ENCODE assay signal across 1 cellular context in the genomic region with DNA sequence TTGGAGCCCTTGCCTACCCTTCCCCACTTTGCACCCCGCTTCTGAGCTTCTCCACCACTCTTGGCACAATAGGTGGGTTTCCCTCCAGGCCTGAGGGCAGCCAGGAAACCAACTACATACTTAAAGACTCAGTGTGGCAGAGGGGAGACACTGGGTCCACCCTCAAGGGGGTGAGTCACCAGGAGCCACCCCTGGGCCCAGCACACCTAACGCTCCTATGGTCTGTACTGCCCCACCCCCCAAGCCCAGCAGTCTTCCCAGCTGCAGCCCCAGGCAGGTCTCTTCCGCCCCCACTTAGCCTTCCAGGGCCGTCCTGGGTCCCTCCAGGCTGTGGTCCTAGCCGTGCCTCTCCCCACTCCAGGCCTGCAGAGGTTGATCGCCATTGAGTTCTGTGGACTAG.
TF ChIP-seq lines count a peak whose summit lies in the region.

No MANE protein-coding gene starts in this region.

TF ChIP-seq in H1, 55 proteins besides CTCF, POLR2A, EP300 and RAD21:
- TF ChIP-seq TAF7 (optimal IDR thresholded peaks at IDR 0.05; ENCODE audit: borderline replicate concordance, low read depth, low read length) (no peak), ZNF274 (IDR thresholded peaks at IDR 0.05; ENCODE audit: borderline replicate concordance, extremely low read depth, low read length) (no peak), CHD1 (IDR thresholded peaks at IDR 0.05; ENCODE audit: low read depth, low read length) (no peak), RBBP5 (IDR thresholded peaks at IDR 0.05; ENCODE audit: borderline replicate concordance, low read depth, low read length) (no peak), EZH2 (IDR thresholded peaks at IDR 0.05; ENCODE audit: low read depth, low read length, severe bottlenecking) (no peak), CTBP2 (IDR thresholded peaks at IDR 0.05; ENCODE audit: borderline replicate concordance, insufficient read depth, insufficient read length, low read length) (no peak), KDM4A (IDR thresholded peaks at IDR 0.05; ENCODE audit: low read depth, low read length, severe bottlenecking) (no peak), RXRA (IDR thresholded peaks at IDR 0.05; ENCODE audit: insufficient read depth, low read depth, low read length) (no peak), CBX8 (IDR thresholded peaks at IDR 0.05; ENCODE audit: borderline replicate concordance, low read depth, low read length) (no peak), KDM5A (IDR thresholded peaks at IDR 0.05; ENCODE audit: low read length) (no peak), MAFK (IDR thresholded peaks at IDR 0.05; ENCODE audit: low read depth, low read length) (no peak)
- TF ChIP-seq, protein P1, sequence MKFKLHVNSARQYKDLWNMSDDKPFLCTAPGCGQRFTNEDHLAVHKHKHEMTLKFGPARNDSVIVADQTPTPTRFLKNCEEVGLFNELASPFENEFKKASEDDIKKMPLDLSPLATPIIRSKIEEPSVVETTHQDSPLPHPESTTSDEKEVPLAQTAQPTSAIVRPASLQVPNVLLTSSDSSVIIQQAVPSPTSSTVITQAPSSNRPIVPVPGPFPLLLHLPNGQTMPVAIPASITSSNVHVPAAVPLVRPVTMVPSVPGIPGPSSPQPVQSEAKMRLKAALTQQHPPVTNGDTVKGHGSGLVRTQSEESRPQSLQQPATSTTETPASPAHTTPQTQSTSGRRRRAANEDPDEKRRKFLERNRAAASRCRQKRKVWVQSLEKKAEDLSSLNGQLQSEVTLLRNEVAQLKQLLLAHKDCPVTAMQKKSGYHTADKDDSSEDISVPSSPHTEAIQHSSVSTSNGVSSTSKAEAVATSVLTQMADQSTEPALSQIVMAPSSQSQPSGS (IDR thresholded peaks at IDR 0.05; ENCODE audit: low read length) = no peak
